In the genomic region with DNA sequence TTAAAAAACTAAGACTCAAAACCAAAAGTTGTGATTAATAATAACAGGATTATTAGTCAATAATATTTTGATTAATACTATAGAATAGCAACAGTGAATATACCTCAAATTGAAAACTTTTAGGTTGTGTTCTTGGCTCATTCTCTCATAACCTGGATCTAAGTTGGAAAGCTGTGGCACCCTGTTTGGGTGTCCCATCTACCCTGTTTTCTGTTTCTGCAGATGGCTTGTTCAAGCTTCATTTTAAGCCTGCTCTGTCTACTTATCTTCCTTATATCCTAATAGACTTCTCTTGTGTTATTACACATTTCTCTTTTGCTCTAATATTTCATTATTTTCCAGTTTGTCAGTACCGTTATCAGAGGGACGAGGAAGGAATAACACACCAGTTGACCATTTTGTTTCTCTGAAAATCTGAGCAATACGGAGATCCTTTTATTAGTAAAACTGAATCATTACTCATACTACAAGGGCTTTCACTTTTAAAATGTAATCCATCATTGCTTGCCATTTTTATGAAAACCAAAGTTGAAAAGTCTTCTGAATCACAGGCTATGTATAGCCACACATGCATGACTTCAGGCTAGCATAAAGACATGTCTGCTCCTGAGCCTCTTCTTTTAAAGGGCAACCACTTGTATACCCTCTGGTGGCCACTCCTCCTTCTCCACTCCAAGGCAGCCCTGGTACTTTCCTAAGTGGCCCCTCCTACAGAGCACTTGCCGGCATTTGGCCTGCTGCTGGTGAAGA, we compare ENCODE assay signal across 8 cellular contexts. TPM values are rescaled to one million over a fixed set of nuclear protein-coding genes. Genes with fewer than 3 reads are reported as not detected.
DNase-seq lines count a peak whose midpoint lies in the region; ATAC-seq and TF ChIP-seq lines count a peak whose summit lies in the region.

No MANE protein-coding gene starts in this region.

- peaks cover 0 to 95% (median 36%) of the 10 kb centered on the region in 6 donors for H3K36me3 ChIP-seq in spleen

- TF ChIP-seq POLR2A in spleen (IDR thresholded peaks at IDR 0.05): no peak

- WGBS in spleen, 5 donors: 37 to 83% (median 51%) methylated on average over 4 of the region's 4 CpGs

- TF ChIP-seq CTCF in osteocyte (IDR thresholded peaks at IDR 0.05) (no peak), spleen (IDR thresholded peaks at IDR 0.05 in 8 of 11, conservative IDR thresholded peaks at IDR 0.05 in 3 of 11) (no peak)

- H3K27me3 ChIP-seq in spleen (replicated peaks in 1 of 7): no peaks in the 10 kb centered on the region

- no peaks in the 10 kb centered on the region for H3K27me3 Mint-ChIP-seq in activated naive CD8-positive, alpha-beta T cell treated with anti-CD3 and anti-CD28 coated beads, Interleukin-2, amount 50 U/mL, for 24 hours
- no peaks in the 10 kb centered on the region for H3K27me3 Mint-ChIP-seq in osteocyte (ENCODE audit: unreplicated experiment)

- peaks cover 0 to 32% (median 2%) of the 10 kb centered on the region in 6 donors for H3K4me1 ChIP-seq in spleen

- peak overlapping the region in 2 of 8 donors; percentile 8 to 16 for H3K27ac ChIP-seq in spleen

- H3K27ac Mint-ChIP-seq in activated naive CD8-positive, alpha-beta T cell treated with anti-CD3 and anti-CD28 coated beads, Interleukin-2, amount 50 U/mL, for 24 hours: peak overlapping the region; percentile 70
- H3K27ac Mint-ChIP-seq in osteocyte (ENCODE audit: unreplicated experiment): peak overlapping the region; percentile 36

- no peaks in the 10 kb centered on the region for H3K9me3 Mint-ChIP-seq in activated naive CD8-positive, alpha-beta T cell treated with anti-CD3 and anti-CD28 coated beads, Interleukin-2, amount 50 U/mL, for 24 hours
- no peaks in the 10 kb centered on the region for H3K9me3 Mint-ChIP-seq in osteocyte (ENCODE audit: unreplicated experiment)

- no peak overlapping the region for H3K4me3 ChIP-seq in spleen

- H3K4me3 Mint-ChIP-seq in activated naive CD8-positive, alpha-beta T cell treated with anti-CD3 and anti-CD28 coated beads, Interleukin-2, amount 50 U/mL, for 24 hours: no peak overlapping the region
- no peak overlapping the region for H3K4me3 Mint-ChIP-seq in osteocyte (ENCODE audit: unreplicated experiment)

- no peaks in the 10 kb centered on the region for H3K9me3 ChIP-seq in spleen

- intact Hi-C loops in spleen (cut with DNase I; ENCODE audit: low total_unique reads): loop anchor here (10.0 kb wide), 1 partner anchor 95 kb away; no protein-coding TSS in a partner anchor

- DNase-seq in activated naive CD8-positive, alpha-beta T cell treated with anti-CD3 and anti-CD28 coated beads, Interleukin-2, amount 50 U/mL, for 24 hours: no peak
- no peak for DNase-seq in osteocyte (ENCODE audit: extremely low spot score, unreplicated experiment)
- DNase-seq in Ammon's horn (ENCODE audit: low spot score): no peak
- no peak for DNase-seq in spleen
- DNase-seq in putamen (ENCODE audit: low spot score): no peak
- DNase-seq in NCI-H69 (lab: John Stamatoyannopoulos, UW): no peak

- ATAC-seq in GM18868 (IDR thresholded peaks at IDR 0.05; ENCODE audit: unreplicated experiment): peak; percentile 91
- peak; percentile 82 for ATAC-seq in HG02852 (IDR thresholded peaks at IDR 0.05; ENCODE audit: unreplicated experiment)
- ATAC-seq in activated naive CD8-positive, alpha-beta T cell treated with anti-CD3 and anti-CD28 coated beads, Interleukin-2, amount 50 U/mL, for 24 hours: peak; percentile 91

- peaks cover 28% of the 10 kb centered on the region for H3K36me3 Mint-ChIP-seq in activated naive CD8-positive, alpha-beta T cell treated with anti-CD3 and anti-CD28 coated beads, Interleukin-2, amount 50 U/mL, for 24 hours (ENCODE audit: low read depth)
- peaks cover 37% of the 10 kb centered on the region for H3K36me3 Mint-ChIP-seq in osteocyte (ENCODE audit: unreplicated experiment)

- peaks cover 15% of the 10 kb centered on the region for H3K4me1 Mint-ChIP-seq in activated naive CD8-positive, alpha-beta T cell treated with anti-CD3 and anti-CD28 coated beads, Interleukin-2, amount 50 U/mL, for 24 hours
- peaks cover 11% of the 10 kb centered on the region for H3K4me1 Mint-ChIP-seq in osteocyte (ENCODE audit: unreplicated experiment)

RNA-seq across cellular contexts. Expression of a gene that starts 22.3 kb away (rescaled TPM):
- total RNA-seq in osteocyte (29.4 and 35.8 TPM in 2 replicates), spleen (10 to 100 TPM; 34.1 to 51.1 (median 37.5) TPM)
- 10 to 100 TPM; 14.1 to 19.5 (median 14.8) TPM for polyA plus RNA-seq in spleen

RNA-seq across cellular contexts. Expression of a gene that starts 22.4 kb away (rescaled TPM):
- total RNA-seq in osteocyte: 16.6 and 18.7 TPM in 2 replicates
- total RNA-seq in spleen: 10 to 100 TPM; 25.2 to 42.0 (median 32.6) TPM
- 10 to 100 TPM; 37.0 to 50.5 (median 43.9) TPM for polyA plus RNA-seq in spleen

RNA-seq across cellular contexts. Expression of a gene that starts 50.3 kb away (rescaled TPM):
- total RNA-seq in osteocyte (21.7 and 22.8 TPM in 2 replicates), spleen (10 to 100 TPM in 6 of 7 donors, 1 to 10 TPM in 1; 9.7 to 17.5 (median 12.8) TPM)
- polyA plus RNA-seq in spleen: 1 to 10 TPM in 1 of 3 donors, under 1 TPM in 2; 0.48 to 1.1 (median 0.62) TPM
